ENCODE assay signal across 1 cellular context in the genomic region with DNA sequence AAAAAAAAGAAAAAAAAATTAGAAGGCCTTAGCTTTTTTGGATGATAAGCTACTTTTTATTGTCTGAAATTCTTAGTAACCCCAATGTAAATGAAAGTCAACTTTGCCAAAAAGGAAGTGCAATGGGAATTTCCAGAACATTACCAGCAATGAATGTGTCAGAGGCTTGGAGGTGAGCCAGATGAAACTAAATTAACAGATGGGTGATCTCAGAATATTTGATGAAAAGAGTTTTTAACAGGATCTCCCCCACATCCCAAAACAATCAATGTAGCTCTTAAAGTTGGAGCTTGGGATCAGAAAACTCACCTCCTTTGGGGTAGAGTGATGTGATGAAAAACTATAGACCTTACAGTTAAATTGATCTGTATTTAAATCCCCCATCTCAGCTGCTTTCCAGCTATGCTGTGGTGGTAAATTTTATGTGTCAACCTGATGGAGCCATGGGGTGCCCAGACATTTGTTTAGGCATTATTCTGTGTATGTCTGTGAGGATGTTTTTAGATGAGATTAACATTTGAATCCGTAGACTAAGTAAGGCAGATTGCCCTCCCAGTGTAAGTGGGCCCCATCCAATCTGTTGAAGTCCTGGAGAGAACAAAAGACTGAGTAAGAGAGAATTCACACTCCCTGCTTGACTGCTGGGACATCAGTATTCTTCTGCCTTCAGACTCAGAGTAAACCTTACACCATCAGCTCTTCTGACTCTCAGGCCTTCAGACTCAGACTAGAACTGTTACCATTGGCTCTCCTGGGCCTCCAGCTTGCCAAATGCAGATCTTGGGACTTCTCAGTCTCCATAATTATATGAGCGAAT.
TF ChIP-seq lines count a peak whose summit lies in the region.

No MANE protein-coding gene starts in this region.

TF ChIP-seq in HepG2, 621 proteins besides CTCF, POLR2A, EP300 and RAD21 (continued from another document):
- TF ChIP-seq, protein P1, sequence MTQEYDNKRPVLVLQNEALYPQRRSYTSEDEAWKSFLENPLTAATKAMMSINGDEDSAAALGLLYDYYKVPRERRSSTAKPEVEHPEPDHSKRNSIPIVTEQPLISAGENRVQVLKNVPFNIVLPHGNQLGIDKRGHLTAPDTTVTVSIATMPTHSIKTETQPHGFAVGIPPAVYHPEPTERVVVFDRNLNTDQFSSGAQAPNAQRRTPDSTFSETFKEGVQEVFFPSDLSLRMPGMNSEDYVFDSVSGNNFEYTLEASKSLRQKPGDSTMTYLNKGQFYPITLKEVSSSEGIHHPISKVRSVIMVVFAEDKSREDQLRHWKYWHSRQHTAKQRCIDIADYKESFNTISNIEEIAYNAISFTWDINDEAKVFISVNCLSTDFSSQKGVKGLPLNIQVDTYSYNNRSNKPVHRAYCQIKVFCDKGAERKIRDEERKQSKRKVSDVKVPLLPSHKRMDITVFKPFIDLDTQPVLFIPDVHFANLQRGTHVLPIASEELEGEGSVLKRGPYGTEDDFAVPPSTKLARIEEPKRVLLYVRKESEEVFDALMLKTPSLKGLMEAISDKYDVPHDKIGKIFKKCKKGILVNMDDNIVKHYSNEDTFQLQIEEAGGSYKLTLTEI (CRISPR knock-in tag; conservative IDR thresholded peaks at IDR 0.05), result no peak
- TF ChIP-seq, protein P2, sequence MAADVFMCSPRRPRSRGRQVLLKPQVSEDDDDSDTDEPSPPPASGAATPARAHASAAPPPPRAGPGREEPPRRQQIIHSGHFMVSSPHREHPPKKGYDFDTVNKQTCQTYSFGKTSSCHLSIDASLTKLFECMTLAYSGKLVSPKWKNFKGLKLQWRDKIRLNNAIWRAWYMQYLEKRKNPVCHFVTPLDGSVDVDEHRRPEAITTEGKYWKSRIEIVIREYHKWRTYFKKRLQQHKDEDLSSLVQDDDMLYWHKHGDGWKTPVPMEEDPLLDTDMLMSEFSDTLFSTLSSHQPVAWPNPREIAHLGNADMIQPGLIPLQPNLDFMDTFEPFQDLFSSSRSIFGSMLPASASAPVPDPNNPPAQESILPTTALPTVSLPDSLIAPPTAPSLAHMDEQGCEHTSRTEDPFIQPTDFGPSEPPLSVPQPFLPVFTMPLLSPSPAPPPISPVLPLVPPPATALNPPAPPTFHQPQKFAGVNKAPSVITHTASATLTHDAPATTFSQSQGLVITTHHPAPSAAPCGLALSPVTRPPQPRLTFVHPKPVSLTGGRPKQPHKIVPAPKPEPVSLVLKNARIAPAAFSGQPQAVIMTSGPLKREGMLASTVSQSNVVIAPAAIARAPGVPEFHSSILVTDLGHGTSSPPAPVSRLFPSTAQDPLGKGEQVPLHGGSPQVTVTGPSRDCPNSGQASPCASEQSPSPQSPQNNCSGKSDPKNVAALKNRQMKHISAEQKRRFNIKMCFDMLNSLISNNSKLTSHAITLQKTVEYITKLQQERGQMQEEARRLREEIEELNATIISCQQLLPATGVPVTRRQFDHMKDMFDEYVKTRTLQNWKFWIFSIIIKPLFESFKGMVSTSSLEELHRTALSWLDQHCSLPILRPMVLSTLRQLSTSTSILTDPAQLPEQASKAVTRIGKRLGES (CRISPR knock-in tag; IDR thresholded peaks at IDR 0.05; ENCODE audit: borderline replicate concordance), result no peak
- TF ChIP-seq ZNF761 (CRISPR knock-in tag; conservative IDR thresholded peaks at IDR 0.05), result no peak
- TF ChIP-seq ZNF709 (CRISPR knock-in tag; IDR thresholded peaks at IDR 0.05), result no peak
- no peak for TF ChIP-seq SALL2 (CRISPR knock-in tag; IDR thresholded peaks at IDR 0.05)
- TF ChIP-seq NFKBIZ (CRISPR knock-in tag; IDR thresholded peaks at IDR 0.05), result no peak
- no peak for TF ChIP-seq NCOA5 (CRISPR knock-in tag; IDR thresholded peaks at IDR 0.05)
- TF ChIP-seq HCFC1 (IDR thresholded peaks at IDR 0.05; ENCODE audit: low read depth, low read length), result no peak
